ENCODE assay signal across 3 cellular contexts in the genomic region with DNA sequence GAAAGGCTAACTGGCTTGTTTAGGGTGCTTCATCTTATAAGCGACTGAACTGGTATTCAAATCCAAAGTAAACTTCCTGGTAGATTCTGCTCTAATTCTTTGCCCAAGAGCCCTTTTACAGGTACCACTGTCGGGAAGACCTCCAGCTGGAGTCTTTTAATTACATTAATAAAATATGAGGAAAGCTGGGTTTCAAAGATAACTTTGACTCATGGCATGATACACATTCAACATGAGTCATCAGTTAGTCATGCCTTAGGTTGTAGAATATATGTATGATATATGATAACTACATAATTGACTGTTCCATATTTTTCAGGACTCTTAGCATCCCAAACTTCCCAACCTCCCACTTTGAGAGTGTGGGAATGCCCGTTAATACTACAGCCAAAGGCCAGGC.
TF ChIP-seq lines count a peak whose summit lies in the region.

No MANE protein-coding gene starts in this region.

TF ChIP-seq in A549, 52 proteins besides CTCF, POLR2A, EP300 and RAD21 (continued from another document):
- TF ChIP-seq, protein P1, sequence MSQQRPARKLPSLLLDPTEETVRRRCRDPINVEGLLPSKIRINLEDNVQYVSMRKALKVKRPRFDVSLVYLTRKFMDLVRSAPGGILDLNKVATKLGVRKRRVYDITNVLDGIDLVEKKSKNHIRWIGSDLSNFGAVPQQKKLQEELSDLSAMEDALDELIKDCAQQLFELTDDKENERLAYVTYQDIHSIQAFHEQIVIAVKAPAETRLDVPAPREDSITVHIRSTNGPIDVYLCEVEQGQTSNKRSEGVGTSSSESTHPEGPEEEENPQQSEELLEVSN (IDR thresholded peaks at IDR 0.05; ENCODE audit: borderline replicate concordance, low read depth) = no peak
- TF ChIP-seq, protein P2, sequence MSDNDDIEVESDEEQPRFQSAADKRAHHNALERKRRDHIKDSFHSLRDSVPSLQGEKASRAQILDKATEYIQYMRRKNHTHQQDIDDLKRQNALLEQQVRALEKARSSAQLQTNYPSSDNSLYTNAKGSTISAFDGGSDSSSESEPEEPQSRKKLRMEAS (IDR thresholded peaks at IDR 0.05) = no peak

TF ChIP-seq in HCT116, 20 proteins besides CTCF, POLR2A, EP300 and RAD21 (continued from another document):
- TF ChIP-seq TCF7L2 (IDR thresholded peaks at IDR 0.05; ENCODE audit: borderline replicate concordance, extremely low read depth, insufficient read depth, insufficient read length) (no peak), SP1 (IDR thresholded peaks at IDR 0.05; ENCODE audit: low read depth) (no peak)

TF ChIP-seq in SK-N-SH, 30 proteins besides CTCF, POLR2A, EP300 and RAD21 (continued from another document):
- TF ChIP-seq, protein P3, sequence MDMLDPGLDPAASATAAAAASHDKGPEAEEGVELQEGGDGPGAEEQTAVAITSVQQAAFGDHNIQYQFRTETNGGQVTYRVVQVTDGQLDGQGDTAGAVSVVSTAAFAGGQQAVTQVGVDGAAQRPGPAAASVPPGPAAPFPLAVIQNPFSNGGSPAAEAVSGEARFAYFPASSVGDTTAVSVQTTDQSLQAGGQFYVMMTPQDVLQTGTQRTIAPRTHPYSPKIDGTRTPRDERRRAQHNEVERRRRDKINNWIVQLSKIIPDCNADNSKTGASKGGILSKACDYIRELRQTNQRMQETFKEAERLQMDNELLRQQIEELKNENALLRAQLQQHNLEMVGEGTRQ (IDR thresholded peaks at IDR 0.05; ENCODE audit: borderline replicate concordance, low read depth, low read length) = no peak
- TF ChIP-seq MEF2A (IDR thresholded peaks at IDR 0.05; ENCODE audit: borderline replicate concordance, low read depth) = no peak
- TF ChIP-seq NRF1 (IDR thresholded peaks at IDR 0.05; ENCODE audit: low read depth, low read length) = no peak
- no peak for TF ChIP-seq YY1 (IDR thresholded peaks at IDR 0.05; ENCODE audit: low read depth)
- peak; percentile 45; the same call in 1 of the 2 replicates for TF ChIP-seq TCF12 (IDR thresholded peaks at IDR 0.05)
- TF ChIP-seq TAF1 (IDR thresholded peaks at IDR 0.05; ENCODE audit: borderline replicate concordance, low read depth, low read length) = no peak
- TF ChIP-seq RFX5 (IDR thresholded peaks at IDR 0.05; ENCODE audit: low read length) = no peak
- no peak for TF ChIP-seq NFIC (IDR thresholded peaks at IDR 0.05; ENCODE audit: borderline replicate concordance)
- no peak for TF ChIP-seq FOXJ3 (CRISPR knock-in tag; IDR thresholded peaks at IDR 0.05)
- TF ChIP-seq, protein P4, sequence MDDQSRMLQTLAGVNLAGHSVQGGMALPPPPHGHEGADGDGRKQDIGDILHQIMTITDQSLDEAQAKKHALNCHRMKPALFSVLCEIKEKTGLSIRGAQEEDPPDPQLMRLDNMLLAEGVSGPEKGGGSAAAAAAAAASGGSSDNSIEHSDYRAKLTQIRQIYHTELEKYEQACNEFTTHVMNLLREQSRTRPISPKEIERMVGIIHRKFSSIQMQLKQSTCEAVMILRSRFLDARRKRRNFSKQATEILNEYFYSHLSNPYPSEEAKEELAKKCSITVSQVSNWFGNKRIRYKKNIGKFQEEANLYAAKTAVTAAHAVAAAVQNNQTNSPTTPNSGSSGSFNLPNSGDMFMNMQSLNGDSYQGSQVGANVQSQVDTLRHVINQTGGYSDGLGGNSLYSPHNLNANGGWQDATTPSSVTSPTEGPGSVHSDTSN (IDR thresholded peaks at IDR 0.05) = peak; percentile 43
- TF ChIP-seq, protein P5, sequence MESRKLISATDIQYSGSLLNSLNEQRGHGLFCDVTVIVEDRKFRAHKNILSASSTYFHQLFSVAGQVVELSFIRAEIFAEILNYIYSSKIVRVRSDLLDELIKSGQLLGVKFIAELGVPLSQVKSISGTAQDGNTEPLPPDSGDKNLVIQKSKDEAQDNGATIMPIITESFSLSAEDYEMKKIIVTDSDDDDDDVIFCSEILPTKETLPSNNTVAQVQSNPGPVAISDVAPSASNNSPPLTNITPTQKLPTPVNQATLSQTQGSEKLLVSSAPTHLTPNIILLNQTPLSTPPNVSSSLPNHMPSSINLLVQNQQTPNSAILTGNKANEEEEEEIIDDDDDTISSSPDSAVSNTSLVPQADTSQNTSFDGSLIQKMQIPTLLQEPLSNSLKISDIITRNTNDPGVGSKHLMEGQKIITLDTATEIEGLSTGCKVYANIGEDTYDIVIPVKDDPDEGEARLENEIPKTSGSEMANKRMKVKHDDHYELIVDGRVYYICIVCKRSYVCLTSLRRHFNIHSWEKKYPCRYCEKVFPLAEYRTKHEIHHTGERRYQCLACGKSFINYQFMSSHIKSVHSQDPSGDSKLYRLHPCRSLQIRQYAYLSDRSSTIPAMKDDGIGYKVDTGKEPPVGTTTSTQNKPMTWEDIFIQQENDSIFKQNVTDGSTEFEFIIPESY (IDR thresholded peaks at IDR 0.05; ENCODE audit: borderline replicate concordance, low read depth) = no peak
- no peak for TF ChIP-seq MXI1 (IDR thresholded peaks at IDR 0.05; ENCODE audit: low read depth, low read length)
- no peak for TF ChIP-seq SIN3A (IDR thresholded peaks at IDR 0.05; ENCODE audit: borderline replicate concordance, low read depth, low read length)
- no peak for TF ChIP-seq RCOR1 (IDR thresholded peaks at IDR 0.05; ENCODE audit: low read length)
- peak; percentile 73 for TF ChIP-seq JUND (IDR thresholded peaks at IDR 0.05)
- no peak for TF ChIP-seq SMC3 (IDR thresholded peaks at IDR 0.05; ENCODE audit: low read depth, low read length)
- peak; percentile 86 for TF ChIP-seq FOSL2 (IDR thresholded peaks at IDR 0.05; ENCODE audit: borderline replicate concordance, low read depth)
- TF ChIP-seq, protein P6, sequence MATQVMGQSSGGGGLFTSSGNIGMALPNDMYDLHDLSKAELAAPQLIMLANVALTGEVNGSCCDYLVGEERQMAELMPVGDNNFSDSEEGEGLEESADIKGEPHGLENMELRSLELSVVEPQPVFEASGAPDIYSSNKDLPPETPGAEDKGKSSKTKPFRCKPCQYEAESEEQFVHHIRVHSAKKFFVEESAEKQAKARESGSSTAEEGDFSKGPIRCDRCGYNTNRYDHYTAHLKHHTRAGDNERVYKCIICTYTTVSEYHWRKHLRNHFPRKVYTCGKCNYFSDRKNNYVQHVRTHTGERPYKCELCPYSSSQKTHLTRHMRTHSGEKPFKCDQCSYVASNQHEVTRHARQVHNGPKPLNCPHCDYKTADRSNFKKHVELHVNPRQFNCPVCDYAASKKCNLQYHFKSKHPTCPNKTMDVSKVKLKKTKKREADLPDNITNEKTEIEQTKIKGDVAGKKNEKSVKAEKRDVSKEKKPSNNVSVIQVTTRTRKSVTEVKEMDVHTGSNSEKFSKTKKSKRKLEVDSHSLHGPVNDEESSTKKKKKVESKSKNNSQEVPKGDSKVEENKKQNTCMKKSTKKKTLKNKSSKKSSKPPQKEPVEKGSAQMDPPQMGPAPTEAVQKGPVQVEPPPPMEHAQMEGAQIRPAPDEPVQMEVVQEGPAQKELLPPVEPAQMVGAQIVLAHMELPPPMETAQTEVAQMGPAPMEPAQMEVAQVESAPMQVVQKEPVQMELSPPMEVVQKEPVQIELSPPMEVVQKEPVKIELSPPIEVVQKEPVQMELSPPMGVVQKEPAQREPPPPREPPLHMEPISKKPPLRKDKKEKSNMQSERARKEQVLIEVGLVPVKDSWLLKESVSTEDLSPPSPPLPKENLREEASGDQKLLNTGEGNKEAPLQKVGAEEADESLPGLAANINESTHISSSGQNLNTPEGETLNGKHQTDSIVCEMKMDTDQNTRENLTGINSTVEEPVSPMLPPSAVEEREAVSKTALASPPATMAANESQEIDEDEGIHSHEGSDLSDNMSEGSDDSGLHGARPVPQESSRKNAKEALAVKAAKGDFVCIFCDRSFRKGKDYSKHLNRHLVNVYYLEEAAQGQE (IDR thresholded peaks at IDR 0.05; ENCODE audit: low read depth, low read length) = no peak
- no peak; the same call in 1 of the 2 replicates for TF ChIP-seq POLR2AphosphoS5 (IDR thresholded peaks at IDR 0.05; ENCODE audit: low read depth, low read length)
